ENCODE assay signal across 9 cellular contexts in genomic region chr17:15377608-15378007, GRCh38. TPM values are rescaled to one million over a fixed set of nuclear protein-coding genes. Genes with fewer than 3 reads are reported as not detected.
DNase-seq lines count a peak whose midpoint lies in the region; ATAC-seq and TF ChIP-seq lines count a peak whose summit lies in the region.
"Had no signal": no experiment of that assay in that cellular context is flagged by ENCODE, and none has a peak within 500 bp of the region (broad histone marks: within the 10 kb centered on the region; RNA-seq: fewer than 3 reads in every experiment).

No MANE protein-coding gene starts in this region.

- H3K9me3 ChIP-seq in liver (ENCODE audit: control insufficient read depth in 4 of 4, low read length in 3 of 4) (no peaks in the 10 kb centered on the region), tibial nerve (no peaks in the 10 kb centered on the region)

- TF ChIP-seq EP300 in tibial nerve (IDR thresholded peaks at IDR 0.05) = peak in 1 of 2 donors; percentile 90

- no peak overlapping the region for H3K4me3 ChIP-seq in cardiac fibroblast (replicated peaks in 1 of 2; ENCODE audit: low read depth in 2 of 2, low read length in 2 of 2)
- no peak overlapping the region for H3K4me3 ChIP-seq in liver (ENCODE audit: low read depth in 1 of 3, low read length in 3 of 3)
- H3K4me3 ChIP-seq in tibial nerve = no peak overlapping the region

- 70% methylated on average over 6 of the region's 6 CpGs for WGBS in liver
- 15 to 26% methylated on average over 6 of the region's 6 CpGs for WGBS in tibial nerve, 2 donors

- no peaks in the 10 kb centered on the region for H3K27me3 ChIP-seq in liver (ENCODE audit: control insufficient read depth in 4 of 4, insufficient read depth in 4 of 4, low read length in 3 of 4)
- H3K27me3 ChIP-seq in tibial nerve = no peaks in the 10 kb centered on the region

- H3K4me1 ChIP-seq in liver (ENCODE audit: control insufficient read depth in 4 of 4, insufficient read depth in 4 of 4, low read length in 3 of 4) (no peaks in the 10 kb centered on the region), tibial nerve (peaks cover 0 to 21% (median 5%) of the 10 kb centered on the region in 4 donors)

- peak; percentile 88 for DNase-seq in HS-27A (ENCODE audit: low read depth)
- peak; percentile 14 to 81 for DNase-seq in cardiac fibroblast (ENCODE audit: low read depth in 2 of 2)
- DNase-seq in tibial nerve (ENCODE audit: low spot score in 2 of 2) = no peak
- DNase-seq in activated CD4-positive, alpha-beta T cell treated with anti-CD3 and anti-CD28 coated beads, Interleukin-2, amount 50 U/mL, for 1 hour = no peak
- DNase-seq in germinal center (ENCODE audit: low spot score) = no peak
- DNase-seq: activated CD4-positive, CD25-positive, alpha-beta regulatory T cell; activated naive CD8-positive, alpha-beta T cell treated with anti-CD3 and anti-CD28 coated beads, Interleukin-2, amount 50 U/mL, for 24 hours had no signal

- H3K36me3 ChIP-seq in liver (ENCODE audit: control insufficient read depth in 4 of 4, insufficient read depth in 3 of 4, low read depth in 1 of 4, low read length in 3 of 4) (no peaks in the 10 kb centered on the region), tibial nerve (no peaks in the 10 kb centered on the region)

- no peak for TF ChIP-seq RAD21 in liver (IDR thresholded peaks at IDR 0.05)

- TF ChIP-seq POLR2A in tibial nerve (IDR thresholded peaks at IDR 0.05) = peak in 1 of 2 donors; percentile 6

- no peak overlapping the region for H3K27ac ChIP-seq in liver (ENCODE audit: low read depth in 1 of 2, low read length in 2 of 2)
- H3K27ac ChIP-seq in tibial nerve = peak overlapping the region in 3 of 4 donors; percentile 54 to 83 (median 83)

- TF ChIP-seq CTCF in cardiac fibroblast (IDR thresholded peaks at IDR 0.05; ENCODE audit: low read depth, low read length) (no peak), liver (IDR thresholded peaks at IDR 0.05; ENCODE audit: low read depth, low read length, missing input control) (no peak), tibial nerve (IDR thresholded peaks at IDR 0.05) (no peak)

- H3K9ac ChIP-seq in liver (ENCODE audit: low read depth in 1 of 2, low read length in 2 of 2) = no peak overlapping the region

- no peak for ATAC-seq in GM18867 (IDR thresholded peaks at IDR 0.05; ENCODE audit: unreplicated experiment)
- ATAC-seq: activated naive CD8-positive, alpha-beta T cell treated with anti-CD3 and anti-CD28 coated beads, Interleukin-2, amount 50 U/mL, for 24 hours had no signal

TF ChIP-seq in liver, 16 proteins besides CTCF, POLR2A, EP300 and RAD21:
- TF ChIP-seq SP1 (IDR thresholded peaks at IDR 0.05) = peak; percentile 20
- no peak for TF ChIP-seq FOXA1 (IDR thresholded peaks at IDR 0.05)
- TF ChIP-seq NR2F2 (IDR thresholded peaks at IDR 0.05) = peak; percentile 25
- TF ChIP-seq EGR1 (IDR thresholded peaks at IDR 0.05; ENCODE audit: low read depth in 2 of 2) = no peak
- TF ChIP-seq JUND (IDR thresholded peaks at IDR 0.05) = no peak
TF ChIP-seq in liver: peak in this region for 2.

RNA-seq across cellular contexts. Expression of gene TEKT3, which starts 36.2 kb away (rescaled TPM):
- total RNA-seq in liver (under 1 TPM; 0.08 to 0.33 TPM), tibial nerve (1 to 10 TPM in 2 of 4 donors, under 1 TPM in 2; 0.20 to 3.7 (median 1.0) TPM)
- not detected for polyA plus RNA-seq in liver

Comparison
In these comparisons a context has a peak if more than half of its experiments do, and no peak if none do; other contexts are left out.
1. DNase-seq: peak in HS-27A (single experiment) and cardiac fibroblast (2 of 2); none in tibial nerve (0 of 2), activated CD4-positive, alpha-beta T cell treated with anti-CD3 and anti-CD28 coated beads, Interleukin-2, amount 50 U/mL, for 1 hour (single experiment) and germinal center (single experiment).
2. H3K27ac ChIP-seq: peak in tibial nerve (3 of 4); none in liver (0 of 2).